Comparison of ENCODE assay signal across 1 cellular context in the genomic region with DNA sequence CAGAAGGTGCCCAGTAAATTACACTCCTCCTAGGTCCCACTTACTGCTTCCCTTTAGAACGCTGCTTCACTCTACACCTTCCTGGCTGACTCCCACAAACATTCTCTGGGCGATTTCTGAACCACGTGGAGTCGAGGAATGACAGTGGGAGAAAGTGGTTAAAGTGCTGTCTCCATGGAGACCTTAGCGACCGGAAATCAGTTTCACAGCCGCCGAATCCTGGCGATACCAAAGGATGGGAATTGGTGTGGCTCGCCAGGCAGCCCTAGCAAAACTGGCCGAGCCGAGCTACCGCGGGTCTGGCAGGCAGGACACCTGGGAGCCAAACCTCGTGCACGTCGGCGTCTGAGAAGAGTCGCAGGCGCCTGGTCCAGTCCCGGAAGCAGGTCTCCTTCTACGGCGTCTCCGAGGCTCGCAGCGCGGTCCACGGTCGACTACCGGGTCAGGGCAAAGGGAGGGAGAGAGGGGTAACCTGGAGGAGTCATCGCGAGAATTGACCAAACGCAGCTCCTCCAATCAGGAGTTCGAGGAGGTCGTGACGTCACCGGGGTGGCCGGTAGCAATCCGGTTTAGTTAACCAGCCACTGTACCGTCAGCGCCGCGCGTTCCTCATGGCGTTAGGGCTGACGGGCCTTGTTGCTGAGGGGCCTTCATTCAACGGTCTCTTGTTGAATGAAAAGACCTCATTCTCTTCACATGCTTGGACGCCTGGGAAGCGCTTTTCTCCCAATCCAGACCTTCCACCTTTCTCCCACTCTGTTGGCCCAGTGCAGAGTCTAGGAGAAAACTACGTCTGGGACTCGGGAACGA.
TF ChIP-seq lines count a peak whose summit lies in the region.

A gene with protein sequence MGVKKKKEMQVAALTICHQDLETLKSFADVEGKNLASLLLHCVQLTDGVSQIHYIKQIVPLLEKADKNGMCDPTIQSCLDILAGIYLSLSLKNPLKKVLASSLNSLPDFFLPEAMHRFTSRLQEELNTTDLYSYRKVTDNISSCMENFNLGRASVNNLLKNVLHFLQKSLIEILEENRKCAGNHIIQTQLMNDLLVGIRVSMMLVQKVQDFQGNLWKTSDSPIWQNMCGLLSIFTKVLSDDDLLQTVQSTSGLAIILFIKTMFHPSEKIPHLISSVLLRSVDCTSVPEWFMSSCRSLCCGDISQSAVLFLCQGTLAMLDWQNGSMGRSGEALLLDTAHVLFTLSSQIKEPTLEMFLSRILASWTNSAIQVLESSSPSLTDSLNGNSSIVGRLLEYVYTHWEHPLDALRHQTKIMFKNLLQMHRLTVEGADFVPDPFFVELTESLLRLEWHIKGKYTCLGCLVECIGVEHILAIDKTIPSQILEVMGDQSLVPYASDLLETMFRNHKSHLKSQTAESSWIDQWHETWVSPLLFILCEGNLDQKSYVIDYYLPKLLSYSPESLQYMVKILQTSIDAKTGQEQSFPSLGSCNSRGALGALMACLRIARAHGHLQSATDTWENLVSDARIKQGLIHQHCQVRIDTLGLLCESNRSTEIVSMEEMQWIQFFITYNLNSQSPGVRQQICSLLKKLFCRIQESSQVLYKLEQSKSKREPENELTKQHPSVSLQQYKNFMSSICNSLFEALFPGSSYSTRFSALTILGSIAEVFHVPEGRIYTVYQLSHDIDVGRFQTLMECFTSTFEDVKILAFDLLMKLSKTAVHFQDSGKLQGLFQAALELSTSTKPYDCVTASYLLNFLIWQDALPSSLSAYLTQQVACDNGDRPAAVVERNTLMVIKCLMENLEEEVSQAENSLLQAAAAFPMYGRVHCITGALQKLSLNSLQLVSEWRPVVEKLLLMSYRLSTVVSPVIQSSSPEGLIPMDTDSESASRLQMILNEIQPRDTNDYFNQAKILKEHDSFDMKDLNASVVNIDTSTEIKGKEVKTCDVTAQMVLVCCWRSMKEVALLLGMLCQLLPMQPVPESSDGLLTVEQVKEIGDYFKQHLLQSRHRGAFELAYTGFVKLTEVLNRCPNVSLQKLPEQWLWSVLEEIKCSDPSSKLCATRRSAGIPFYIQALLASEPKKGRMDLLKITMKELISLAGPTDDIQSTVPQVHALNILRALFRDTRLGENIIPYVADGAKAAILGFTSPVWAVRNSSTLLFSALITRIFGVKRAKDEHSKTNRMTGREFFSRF (N-terminal part only) (minus strand): TSS at position 436 of the 810 bp plus-strand sequence. CDS start 3,646 bp downstream, outside the sequence.

TF ChIP-seq in HepG2, 621 proteins besides CTCF, POLR2A, EP300 and RAD21 (continued from another document and continues in another):
- TF ChIP-seq, protein P1, sequence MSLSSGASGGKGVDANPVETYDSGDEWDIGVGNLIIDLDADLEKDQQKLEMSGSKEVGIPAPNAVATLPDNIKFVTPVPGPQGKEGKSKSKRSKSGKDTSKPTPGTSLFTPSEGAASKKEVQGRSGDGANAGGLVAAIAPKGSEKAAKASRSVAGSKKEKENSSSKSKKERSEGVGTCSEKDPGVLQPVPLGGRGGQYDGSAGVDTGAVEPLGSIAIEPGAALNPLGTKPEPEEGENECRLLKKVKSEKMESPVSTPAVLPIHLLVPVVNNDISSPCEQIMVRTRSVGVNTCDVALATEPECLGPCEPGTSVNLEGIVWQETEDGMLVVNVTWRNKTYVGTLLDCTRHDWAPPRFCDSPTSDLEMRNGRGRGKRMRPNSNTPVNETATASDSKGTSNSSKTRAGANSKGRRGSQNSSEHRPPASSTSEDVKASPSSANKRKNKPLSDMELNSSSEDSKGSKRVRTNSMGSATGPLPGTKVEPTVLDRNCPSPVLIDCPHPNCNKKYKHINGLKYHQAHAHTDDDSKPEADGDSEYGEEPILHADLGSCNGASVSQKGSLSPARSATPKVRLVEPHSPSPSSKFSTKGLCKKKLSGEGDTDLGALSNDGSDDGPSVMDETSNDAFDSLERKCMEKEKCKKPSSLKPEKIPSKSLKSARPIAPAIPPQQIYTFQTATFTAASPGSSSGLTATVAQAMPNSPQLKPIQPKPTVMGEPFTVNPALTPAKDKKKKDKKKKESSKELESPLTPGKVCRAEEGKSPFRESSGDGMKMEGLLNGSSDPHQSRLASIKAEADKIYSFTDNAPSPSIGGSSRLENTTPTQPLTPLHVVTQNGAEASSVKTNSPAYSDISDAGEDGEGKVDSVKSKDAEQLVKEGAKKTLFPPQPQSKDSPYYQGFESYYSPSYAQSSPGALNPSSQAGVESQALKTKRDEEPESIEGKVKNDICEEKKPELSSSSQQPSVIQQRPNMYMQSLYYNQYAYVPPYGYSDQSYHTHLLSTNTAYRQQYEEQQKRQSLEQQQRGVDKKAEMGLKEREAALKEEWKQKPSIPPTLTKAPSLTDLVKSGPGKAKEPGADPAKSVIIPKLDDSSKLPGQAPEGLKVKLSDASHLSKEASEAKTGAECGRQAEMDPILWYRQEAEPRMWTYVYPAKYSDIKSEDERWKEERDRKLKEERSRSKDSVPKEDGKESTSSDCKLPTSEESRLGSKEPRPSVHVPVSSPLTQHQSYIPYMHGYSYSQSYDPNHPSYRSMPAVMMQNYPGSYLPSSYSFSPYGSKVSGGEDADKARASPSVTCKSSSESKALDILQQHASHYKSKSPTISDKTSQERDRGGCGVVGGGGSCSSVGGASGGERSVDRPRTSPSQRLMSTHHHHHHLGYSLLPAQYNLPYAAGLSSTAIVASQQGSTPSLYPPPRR (CRISPR knock-in tag; IDR thresholded peaks at IDR 0.05; ENCODE audit: borderline replicate concordance), result peak; percentile 82
- no peak for TF ChIP-seq ZNF577 (CRISPR knock-in tag; IDR thresholded peaks at IDR 0.05; ENCODE audit: borderline replicate concordance, low read depth)
- TF ChIP-seq ZBTB44 (CRISPR knock-in tag; IDR thresholded peaks at IDR 0.05), result 0 out of 2 replicates have a peak, but pooled peaks have one; percentile 8
- no peak for TF ChIP-seq ZSCAN30 (CRISPR knock-in tag; IDR thresholded peaks at IDR 0.05)
- TF ChIP-seq, protein P2, sequence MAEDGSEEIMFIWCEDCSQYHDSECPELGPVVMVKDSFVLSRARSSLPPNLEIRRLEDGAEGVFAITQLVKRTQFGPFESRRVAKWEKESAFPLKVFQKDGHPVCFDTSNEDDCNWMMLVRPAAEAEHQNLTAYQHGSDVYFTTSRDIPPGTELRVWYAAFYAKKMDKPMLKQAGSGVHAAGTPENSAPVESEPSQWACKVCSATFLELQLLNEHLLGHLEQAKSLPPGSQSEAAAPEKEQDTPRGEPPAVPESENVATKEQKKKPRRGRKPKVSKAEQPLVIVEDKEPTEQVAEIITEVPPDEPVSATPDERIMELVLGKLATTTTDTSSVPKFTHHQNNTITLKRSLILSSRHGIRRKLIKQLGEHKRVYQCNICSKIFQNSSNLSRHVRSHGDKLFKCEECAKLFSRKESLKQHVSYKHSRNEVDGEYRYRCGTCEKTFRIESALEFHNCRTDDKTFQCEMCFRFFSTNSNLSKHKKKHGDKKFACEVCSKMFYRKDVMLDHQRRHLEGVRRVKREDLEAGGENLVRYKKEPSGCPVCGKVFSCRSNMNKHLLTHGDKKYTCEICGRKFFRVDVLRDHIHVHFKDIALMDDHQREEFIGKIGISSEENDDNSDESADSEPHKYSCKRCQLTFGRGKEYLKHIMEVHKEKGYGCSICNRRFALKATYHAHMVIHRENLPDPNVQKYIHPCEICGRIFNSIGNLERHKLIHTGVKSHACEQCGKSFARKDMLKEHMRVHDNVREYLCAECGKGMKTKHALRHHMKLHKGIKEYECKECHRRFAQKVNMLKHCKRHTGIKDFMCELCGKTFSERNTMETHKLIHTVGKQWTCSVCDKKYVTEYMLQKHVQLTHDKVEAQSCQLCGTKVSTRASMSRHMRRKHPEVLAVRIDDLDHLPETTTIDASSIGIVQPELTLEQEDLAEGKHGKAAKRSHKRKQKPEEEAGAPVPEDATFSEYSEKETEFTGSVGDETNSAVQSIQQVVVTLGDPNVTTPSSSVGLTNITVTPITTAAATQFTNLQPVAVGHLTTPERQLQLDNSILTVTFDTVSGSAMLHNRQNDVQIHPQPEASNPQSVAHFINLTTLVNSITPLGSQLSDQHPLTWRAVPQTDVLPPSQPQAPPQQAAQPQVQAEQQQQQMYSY (CRISPR knock-in tag; IDR thresholded peaks at IDR 0.05), result 0 out of 2 replicates have a peak, but pooled peaks have one; percentile 32
- TF ChIP-seq IRX3 (CRISPR knock-in tag; IDR thresholded peaks at IDR 0.05; ENCODE audit: borderline replicate concordance, low read depth), result no peak; the same call in 1 of the 2 replicates
- TF ChIP-seq HNF1A (IDR thresholded peaks at IDR 0.05; ENCODE audit: low read depth), result peak; percentile 68
- TF ChIP-seq HNF1A (CRISPR knock-in tag; IDR thresholded peaks at IDR 0.05; ENCODE audit: borderline replicate concordance), result peak; percentile 72
- TF ChIP-seq ZNF788 (CRISPR knock-in tag; IDR thresholded peaks at IDR 0.05; ENCODE audit: borderline replicate concordance), result peak; percentile 96; the same call in 1 of the 2 replicates
- peak; percentile 51 for TF ChIP-seq ZNF12 (CRISPR knock-in tag; IDR thresholded peaks at IDR 0.05)
- TF ChIP-seq ZNF780A (CRISPR knock-in tag; IDR thresholded peaks at IDR 0.05), result no peak
- TF ChIP-seq, protein P3, sequence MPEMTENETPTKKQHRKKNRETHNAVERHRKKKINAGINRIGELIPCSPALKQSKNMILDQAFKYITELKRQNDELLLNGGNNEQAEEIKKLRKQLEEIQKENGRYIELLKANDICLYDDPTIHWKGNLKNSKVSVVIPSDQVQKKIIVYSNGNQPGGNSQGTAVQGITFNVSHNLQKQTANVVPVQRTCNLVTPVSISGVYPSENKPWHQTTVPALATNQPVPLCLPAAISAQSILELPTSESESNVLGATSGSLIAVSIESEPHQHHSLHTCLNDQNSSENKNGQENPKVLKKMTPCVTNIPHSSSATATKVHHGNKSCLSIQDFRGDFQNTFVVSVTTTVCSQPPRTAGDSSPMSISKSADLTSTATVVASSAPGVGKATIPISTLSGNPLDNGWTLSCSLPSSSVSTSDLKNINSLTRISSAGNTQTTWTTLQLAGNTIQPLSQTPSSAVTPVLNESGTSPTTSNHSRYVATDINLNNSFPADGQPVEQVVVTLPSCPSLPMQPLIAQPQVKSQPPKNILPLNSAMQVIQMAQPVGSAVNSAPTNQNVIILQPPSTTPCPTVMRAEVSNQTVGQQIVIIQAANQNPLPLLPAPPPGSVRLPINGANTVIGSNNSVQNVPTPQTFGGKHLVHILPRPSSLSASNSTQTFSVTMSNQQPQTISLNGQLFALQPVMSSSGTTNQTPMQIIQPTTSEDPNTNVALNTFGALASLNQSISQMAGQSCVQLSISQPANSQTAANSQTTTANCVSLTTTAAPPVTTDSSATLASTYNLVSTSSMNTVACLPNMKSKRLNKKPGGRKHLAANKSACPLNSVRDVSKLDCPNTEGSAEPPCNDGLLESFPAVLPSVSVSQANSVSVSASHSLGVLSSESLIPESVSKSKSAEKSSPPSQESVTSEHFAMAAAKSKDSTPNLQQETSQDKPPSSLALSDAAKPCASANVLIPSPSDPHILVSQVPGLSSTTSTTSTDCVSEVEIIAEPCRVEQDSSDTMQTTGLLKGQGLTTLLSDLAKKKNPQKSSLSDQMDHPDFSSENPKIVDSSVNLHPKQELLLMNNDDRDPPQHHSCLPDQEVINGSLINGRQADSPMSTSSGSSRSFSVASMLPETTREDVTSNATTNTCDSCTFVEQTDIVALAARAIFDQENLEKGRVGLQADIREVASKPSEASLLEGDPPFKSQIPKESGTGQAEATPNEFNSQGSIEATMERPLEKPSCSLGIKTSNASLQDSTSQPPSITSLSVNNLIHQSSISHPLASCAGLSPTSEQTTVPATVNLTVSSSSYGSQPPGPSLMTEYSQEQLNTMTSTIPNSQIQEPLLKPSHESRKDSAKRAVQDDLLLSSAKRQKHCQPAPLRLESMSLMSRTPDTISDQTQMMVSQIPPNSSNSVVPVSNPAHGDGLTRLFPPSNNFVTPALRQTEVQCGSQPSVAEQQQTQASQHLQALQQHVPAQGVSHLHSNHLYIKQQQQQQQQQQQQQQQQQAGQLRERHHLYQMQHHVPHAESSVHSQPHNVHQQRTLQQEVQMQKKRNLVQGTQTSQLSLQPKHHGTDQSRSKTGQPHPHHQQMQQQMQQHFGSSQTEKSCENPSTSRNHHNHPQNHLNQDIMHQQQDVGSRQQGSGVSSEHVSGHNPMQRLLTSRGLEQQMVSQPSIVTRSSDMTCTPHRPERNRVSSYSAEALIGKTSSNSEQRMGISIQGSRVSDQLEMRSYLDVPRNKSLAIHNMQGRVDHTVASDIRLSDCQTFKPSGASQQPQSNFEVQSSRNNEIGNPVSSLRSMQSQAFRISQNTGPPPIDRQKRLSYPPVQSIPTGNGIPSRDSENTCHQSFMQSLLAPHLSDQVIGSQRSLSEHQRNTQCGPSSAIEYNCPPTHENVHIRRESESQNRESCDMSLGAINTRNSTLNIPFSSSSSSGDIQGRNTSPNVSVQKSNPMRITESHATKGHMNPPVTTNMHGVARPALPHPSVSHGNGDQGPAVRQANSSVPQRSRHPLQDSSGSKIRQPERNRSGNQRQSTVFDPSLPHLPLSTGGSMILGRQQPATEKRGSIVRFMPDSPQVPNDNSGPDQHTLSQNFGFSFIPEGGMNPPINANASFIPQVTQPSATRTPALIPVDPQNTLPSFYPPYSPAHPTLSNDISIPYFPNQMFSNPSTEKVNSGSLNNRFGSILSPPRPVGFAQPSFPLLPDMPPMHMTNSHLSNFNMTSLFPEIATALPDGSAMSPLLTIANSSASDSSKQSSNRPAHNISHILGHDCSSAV (CRISPR knock-in tag; IDR thresholded peaks at IDR 0.05; ENCODE audit: borderline replicate concordance), result no peak
